ENCODE assay signal across 11 cellular contexts in the genomic region with DNA sequence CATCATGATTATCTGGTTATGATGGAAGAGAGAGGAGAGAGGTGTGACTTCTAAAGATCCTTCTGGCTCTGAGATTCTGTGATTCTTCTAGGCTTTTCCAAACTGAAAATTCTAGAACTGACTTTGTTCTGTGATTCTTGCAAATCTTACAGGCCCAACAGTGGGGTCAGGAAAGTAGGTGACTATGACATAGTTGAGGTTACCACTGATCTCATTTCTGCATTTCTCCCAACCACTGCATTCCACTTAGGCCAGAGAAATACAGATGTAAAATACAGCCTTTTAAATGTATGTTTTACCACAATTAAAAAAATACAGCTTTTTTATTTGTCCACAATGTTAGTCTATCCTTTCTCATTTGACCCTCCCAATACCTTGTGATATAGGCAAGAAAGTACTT.
DNase-seq lines count a peak whose midpoint lies in the region; ATAC-seq, FAIRE-seq and TF ChIP-seq lines count a peak whose summit lies in the region.
"Had no signal": no experiment of that assay in that cellular context is flagged by ENCODE, and none has a peak within 500 bp of the region (broad histone marks: within the 10 kb centered on the region; RNA-seq: fewer than 3 reads in every experiment).

No MANE protein-coding gene starts in this region.

- SMC1A ChIA-PET in GM12878 (lab: Charles Lee; ENCODE audit: uncharacterized antibody, unreplicated experiment): interaction anchor here (0.9 to 2.0 kb wide), 7 partner anchors 10 to 90 kb away, joined by 3 to 6 read pairs (median 5); a partner anchor contains a TSS

- no peak for TF ChIP-seq EP300 in GM12878 (IDR thresholded peaks at IDR 0.05; ENCODE audit: borderline replicate concordance in 1 of 2, control insufficient read depth in 1 of 2, low read depth in 2 of 2, low read length in 2 of 2)

- H3K9ac ChIP-seq in GM12878 (ENCODE audit: control insufficient read depth, insufficient read depth, low read length): no peak overlapping the region

- no peak for TF ChIP-seq RAD21 in GM12878 (IDR thresholded peaks at IDR 0.05; ENCODE audit: insufficient read depth, low read depth, low read length)

- peak overlapping the region; percentile 73 to 91 for H3K27ac Mint-ChIP-seq in natural killer cell
- H3K27ac Mint-ChIP-seq: activated CD4-positive, alpha-beta memory T cell treated with anti-CD3 and anti-CD28 coated beads, Interleukin-2, amount 10 ng/mL, durations not matched to agents 7 days and 5 days had no signal

- CTCF ChIA-PET in GM12878 (lab: Yijun Ruan, JAX): interaction anchor here (0.7 to 3.1 kb wide), 7 partner anchors 10 to 134 kb away, joined by 3 to 16 read pairs (median 3); a partner anchor contains a TSS

- in situ Hi-C loops in GM12878 (cut with MboI): no loop called here

- ATAC-seq in GM12878 (peak; percentile 75), natural killer cell (peak in 2 of 3 donors; percentile 36 to 51), GM21360 (IDR thresholded peaks at IDR 0.05; ENCODE audit: unreplicated experiment) (no peak)

- H3K4me3 ChIP-seq in GM12878: no peak overlapping the region
- H3K4me3 ChIP-seq in effector memory CD4-positive, alpha-beta T cell (ENCODE audit: insufficient read depth, low read depth, low read length, poor library complexity, severe bottlenecking): no peak overlapping the region

- FAIRE-seq in GM12878 (lab: Jason Lieb, UNC): no peak
- FAIRE-seq: HTR-8/SVneo had no signal

- no peak overlapping the region for H2AFZ ChIP-seq in GM12878 (ENCODE audit: control insufficient read depth, low read depth, low read length)

- H3K36me3 Mint-ChIP-seq in natural killer cell: no peaks in the 10 kb centered on the region

- H3K9me3 Mint-ChIP-seq in natural killer cell: no peaks in the 10 kb centered on the region
- H3K9me3 Mint-ChIP-seq: activated CD4-positive, alpha-beta memory T cell treated with anti-CD3 and anti-CD28 coated beads, Interleukin-2, amount 10 ng/mL, durations not matched to agents 7 days and 5 days had no signal

- H3K27me3 Mint-ChIP-seq in natural killer cell (ENCODE audit: low read depth in 2 of 2): no peaks in the 10 kb centered on the region
- H3K27me3 Mint-ChIP-seq: activated CD4-positive, alpha-beta memory T cell treated with anti-CD3 and anti-CD28 coated beads, Interleukin-2, amount 10 ng/mL, durations not matched to agents 7 days and 5 days had no signal

- peak; percentile 56 for DNase-seq in AG20443 (ENCODE audit: low spot score)
- peak; percentile 51 for DNase-seq in HS-27A (ENCODE audit: low read depth)
- DNase-seq in GM12878 (ENCODE audit: low read depth, low spot score): no peak
- no peak for DNase-seq in natural killer cell
- DNase-seq in effector memory CD4-positive, alpha-beta T cell: no peak
- DNase-seq in NCI-H187 treated with DMSO at 0.1 percent for 48 hours (lab: John Stamatoyannopoulos, UW): no peak
- no peak for DNase-seq in epidermal melanocyte (ENCODE audit: insufficient read length, low spot score)
- DNase-seq: activated CD4-positive, alpha-beta memory T cell treated with anti-CD3 and anti-CD28 coated beads, Interleukin-2, amount 10 ng/mL, durations not matched to agents 7 days and 5 days; SHP77 treated with DMSO at 0.1 percent for 48 hours had no signal

- RAD21 ChIA-PET in GM12878 (lab: Charles Lee; ENCODE audit: unreplicated experiment): interaction anchor here (0.5 to 1.6 kb wide), 3 partner anchors 15 to 84 kb away, joined by 3 to 4 read pairs (median 3); a partner anchor contains a TSS

- peaks cover 21% of the 10 kb centered on the region for H3K79me2 ChIP-seq in GM12878 (ENCODE audit: control insufficient read depth, insufficient read depth, low read length)

- no peaks in the 10 kb centered on the region for H3K9me3 ChIP-seq in GM12878 (replicated peaks; ENCODE audit: control insufficient read depth, insufficient read depth, low read length)
- no peaks in the 10 kb centered on the region for H3K9me3 ChIP-seq in effector memory CD4-positive, alpha-beta T cell (ENCODE audit: control insufficient read depth, low read length)

- no TSS peak for BruUV-seq in GM12878 (replicated peaks; lab: Mats Ljungman, UMichigan)

- H3K4me1 Mint-ChIP-seq in natural killer cell: peaks cover 90 to 92% of the 10 kb centered on the region in 2 donors

- no peaks in the 10 kb centered on the region for H3K27me3 ChIP-seq in GM12878 (replicated peaks in 1 of 2; ENCODE audit: control insufficient read depth in 2 of 2, insufficient read depth in 2 of 2, low read length in 1 of 2)
- no peaks in the 10 kb centered on the region for H3K27me3 ChIP-seq in effector memory CD4-positive, alpha-beta T cell (replicated peaks; ENCODE audit: control insufficient read depth, insufficient read depth, low read length, poor library complexity, severe bottlenecking)

- intact Hi-C loops in GM12878 (cut with micrococcal nuclease; ENCODE audit: unreplicated experiment): no loop called here
- intact Hi-C loops in natural killer cell (cut with micrococcal nuclease): no loop called here

- H3K4me1 ChIP-seq in GM12878 (ENCODE audit: control insufficient read depth, insufficient read depth, low read length): peaks cover 18% of the 10 kb centered on the region
- H3K4me1 ChIP-seq in effector memory CD4-positive, alpha-beta T cell (ENCODE audit: control insufficient read depth, insufficient read depth, low read length, poor library complexity, severe bottlenecking): peaks cover 35% of the 10 kb centered on the region

- TF ChIP-seq POLR2A in GM12878 (IDR thresholded peaks at IDR 0.05; ENCODE audit: low read depth, low read length): no peak

- no peak overlapping the region for H3K27ac ChIP-seq in GM12878 (ENCODE audit: control insufficient read depth, insufficient read depth)
- H3K27ac ChIP-seq in effector memory CD4-positive, alpha-beta T cell (ENCODE audit: insufficient read depth, low read length, poor library complexity, severe bottlenecking): no peak overlapping the region

- POLR2A ChIA-PET in GM12878 (lab: Charles Lee): no interaction called here

- no peak overlapping the region for H3K4me3 Mint-ChIP-seq in natural killer cell
- H3K4me3 Mint-ChIP-seq: activated CD4-positive, alpha-beta memory T cell treated with anti-CD3 and anti-CD28 coated beads, Interleukin-2, amount 10 ng/mL, durations not matched to agents 7 days and 5 days had no signal

- peaks cover 0 to 2% of the 10 kb centered on the region in 2 experiments; a peak in 2 of 4 replicates for H3K36me3 ChIP-seq in GM12878 (ENCODE audit: control insufficient read depth in 2 of 2, insufficient read depth in 2 of 2, low read length in 1 of 2)
- H3K36me3 ChIP-seq in effector memory CD4-positive, alpha-beta T cell (ENCODE audit: control insufficient read depth, insufficient read depth, low read length): no peaks in the 10 kb centered on the region

- H4K20me1 ChIP-seq in GM12878 (ENCODE audit: control insufficient read depth, insufficient read depth): no peaks in the 10 kb centered on the region

- H3K4me2 ChIP-seq in GM12878 (ENCODE audit: control insufficient read depth, insufficient read depth): no peak overlapping the region

- TF ChIP-seq CTCF in GM12878 (IDR thresholded peaks at IDR 0.05 in 2 of 3, conservative IDR thresholded peaks at IDR 0.05 in 1 of 3; ENCODE audit: control insufficient read depth in 2 of 3, extremely low read depth in 1 of 3, insufficient read depth in 1 of 3, low read depth in 3 of 3, low read length in 3 of 3) (no peak), natural killer cell (IDR thresholded peaks at IDR 0.05) (no peak)

TF ChIP-seq in GM12878, 131 proteins besides CTCF, POLR2A, EP300 and RAD21 (continues in another document):
- TF ChIP-seq, protein P1, sequence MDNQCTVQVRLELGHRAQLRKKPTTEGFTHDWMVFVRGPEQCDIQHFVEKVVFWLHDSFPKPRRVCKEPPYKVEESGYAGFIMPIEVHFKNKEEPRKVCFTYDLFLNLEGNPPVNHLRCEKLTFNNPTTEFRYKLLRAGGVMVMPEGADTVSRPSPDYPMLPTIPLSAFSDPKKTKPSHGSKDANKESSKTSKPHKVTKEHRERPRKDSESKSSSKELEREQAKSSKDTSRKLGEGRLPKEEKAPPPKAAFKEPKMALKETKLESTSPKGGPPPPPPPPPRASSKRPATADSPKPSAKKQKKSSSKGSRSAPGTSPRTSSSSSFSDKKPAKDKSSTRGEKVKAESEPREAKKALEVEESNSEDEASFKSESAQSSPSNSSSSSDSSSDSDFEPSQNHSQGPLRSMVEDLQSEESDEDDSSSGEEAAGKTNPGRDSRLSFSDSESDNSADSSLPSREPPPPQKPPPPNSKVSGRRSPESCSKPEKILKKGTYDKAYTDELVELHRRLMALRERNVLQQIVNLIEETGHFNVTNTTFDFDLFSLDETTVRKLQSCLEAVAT (IDR thresholded peaks at IDR 0.05): no peak
- TF ChIP-seq RB1 (IDR thresholded peaks at IDR 0.05; ENCODE audit: borderline replicate concordance): no peak
- no peak for TF ChIP-seq IRF4 (IDR thresholded peaks at IDR 0.05; ENCODE audit: low read depth, low read length)
- no peak for TF ChIP-seq BRCA1 (IDR thresholded peaks at IDR 0.05; ENCODE audit: low read depth, low read length)
- TF ChIP-seq MTA2 (IDR thresholded peaks at IDR 0.05; ENCODE audit: low read depth): no peak
- TF ChIP-seq ASH2L (IDR thresholded peaks at IDR 0.05; ENCODE audit: borderline replicate concordance, low read depth): no peak
- no peak for TF ChIP-seq ZNF384 (IDR thresholded peaks at IDR 0.05; ENCODE audit: borderline replicate concordance, low read depth, low read length)
- peak; percentile 80 for TF ChIP-seq CREB1 (IDR thresholded peaks at IDR 0.05; ENCODE audit: low read depth)
- no peak for TF ChIP-seq DPF2 (IDR thresholded peaks at IDR 0.05)

Comparison
In these comparisons a context has a peak if more than half of its experiments do, and no peak if none do; other contexts are left out.
1. DNase-seq: peak in AG20443 (single experiment) and HS-27A (single experiment); none in GM12878 (single experiment), natural killer cell (single experiment), effector memory CD4-positive, alpha-beta T cell (0 of 3), NCI-H187 treated with DMSO at 0.1 percent for 48 hours (single experiment) and epidermal melanocyte (single experiment).